Comparison of ENCODE assay signal across 8 cellular contexts in genomic region chr5:14675865-14676300, GRCh38. TPM values are rescaled to one million over a fixed set of nuclear protein-coding genes. Genes with fewer than 3 reads are reported as not detected.
DNase-seq lines count a peak whose midpoint lies in the region; ATAC-seq and TF ChIP-seq lines count a peak whose summit lies in the region.

No MANE protein-coding gene starts in this region.

- no peak for DNase-seq in CD8-positive, alpha-beta T cell
- no peak for DNase-seq in activated naive CD8-positive, alpha-beta T cell treated with anti-CD3 and anti-CD28 coated beads, Interleukin-2, amount 10 ng/mL, durations not matched to agents 7 days and 5 days
- DNase-seq in stomach: no peak
- DNase-seq in foreskin fibroblast: no peak
- DNase-seq in activated CD4-positive, alpha-beta T cell treated with anti-CD3 and anti-CD28 coated beads for 48 hours: no peak
- no peak for DNase-seq in RKO (ENCODE audit: low spot score)

- no peak for TF ChIP-seq EP300 in stomach (IDR thresholded peaks at IDR 0.05)

- no peak for TF ChIP-seq POLR2A in stomach (IDR thresholded peaks at IDR 0.05)

- H3K27ac ChIP-seq in CD8-positive, alpha-beta T cell (ENCODE audit: low read depth, low read length): peak overlapping the region; percentile 13
- peak overlapping the region in 3 of 5 donors; percentile 3 to 49 (median 29) for H3K27ac ChIP-seq in stomach

- H3K9me3 Mint-ChIP-seq in CD8-positive, alpha-beta T cell: no peaks in the 10 kb centered on the region
- H3K9me3 Mint-ChIP-seq in activated naive CD8-positive, alpha-beta T cell treated with anti-CD3 and anti-CD28 coated beads, Interleukin-2, amount 10 ng/mL, durations not matched to agents 7 days and 5 days: no peaks in the 10 kb centered on the region

- H3K27me3 Mint-ChIP-seq in CD8-positive, alpha-beta T cell (ENCODE audit: low read depth): no peaks in the 10 kb centered on the region
- H3K27me3 Mint-ChIP-seq in activated naive CD8-positive, alpha-beta T cell treated with anti-CD3 and anti-CD28 coated beads, Interleukin-2, amount 10 ng/mL, durations not matched to agents 7 days and 5 days: no peaks in the 10 kb centered on the region

- peak overlapping the region; percentile 63 for H3K4me3 Mint-ChIP-seq in CD8-positive, alpha-beta T cell
- H3K4me3 Mint-ChIP-seq in activated naive CD8-positive, alpha-beta T cell treated with anti-CD3 and anti-CD28 coated beads, Interleukin-2, amount 10 ng/mL, durations not matched to agents 7 days and 5 days: peak overlapping the region; percentile 71

- WGBS in stomach, 5 donors: 48 to 66% (median 57%) methylated on average over 6 of the region's 6 CpGs

- peaks cover 58% of the 10 kb centered on the region for H3K36me3 Mint-ChIP-seq in CD8-positive, alpha-beta T cell
- peaks cover 28% of the 10 kb centered on the region for H3K36me3 Mint-ChIP-seq in activated naive CD8-positive, alpha-beta T cell treated with anti-CD3 and anti-CD28 coated beads, Interleukin-2, amount 10 ng/mL, durations not matched to agents 7 days and 5 days

- POLR2A ChIA-PET in CD8-positive, alpha-beta T cell (lab: Charles Lee): interaction anchor here (0.5 to 1.1 kb wide), 3 partner anchors 9 to 299 kb away, joined by 3 read pairs; no protein-coding TSS in a partner anchor
- POLR2A ChIA-PET in activated naive CD8-positive, alpha-beta T cell treated with anti-CD3 and anti-CD28 coated beads, Interleukin-2, amount 10 ng/mL, durations not matched to agents 7 days and 5 days (lab: Charles Lee): no interaction called here

- peak overlapping the region; percentile 77 for H3K27ac Mint-ChIP-seq in CD8-positive, alpha-beta T cell
- peak overlapping the region; percentile 78 for H3K27ac Mint-ChIP-seq in activated naive CD8-positive, alpha-beta T cell treated with anti-CD3 and anti-CD28 coated beads, Interleukin-2, amount 10 ng/mL, durations not matched to agents 7 days and 5 days

- no peaks in the 10 kb centered on the region for H3K9me3 ChIP-seq in CD8-positive, alpha-beta T cell (ENCODE audit: low read length)
- no peaks in the 10 kb centered on the region for H3K9me3 ChIP-seq in stomach

- intact Hi-C loops in CD8-positive, alpha-beta T cell (cut with DNase I, micrococcal nuclease): loop anchor here in 1 of 2 experiments (1.0 kb wide), 1 partner anchor 10 kb away; no protein-coding TSS in a partner anchor
- intact Hi-C loops in stomach (cut with DNase I; ENCODE audit: low total_unique reads): no loop called here

- TF ChIP-seq CTCF in CD8-positive, alpha-beta T cell (IDR thresholded peaks at IDR 0.05): no peak
- TF ChIP-seq CTCF in stomach (IDR thresholded peaks at IDR 0.05): no peak
- no peak for TF ChIP-seq CTCF in foreskin fibroblast (IDR thresholded peaks at IDR 0.05; ENCODE audit: low read depth, low read length)

- no peaks in the 10 kb centered on the region for H3K27me3 ChIP-seq in CD8-positive, alpha-beta T cell (ENCODE audit: insufficient read depth, low read length)
- H3K27me3 ChIP-seq in stomach: no peaks in the 10 kb centered on the region

- ATAC-seq in CD8-positive, alpha-beta T cell: peak; percentile 55
- peak; percentile 42 for ATAC-seq in GM19467 (IDR thresholded peaks at IDR 0.05; ENCODE audit: unreplicated experiment)
- ATAC-seq in HG03469 (IDR thresholded peaks at IDR 0.05; ENCODE audit: unreplicated experiment): peak; percentile 33
- peak; percentile 44 for ATAC-seq in activated naive CD8-positive, alpha-beta T cell treated with anti-CD3 and anti-CD28 coated beads, Interleukin-2, amount 10 ng/mL, durations not matched to agents 7 days and 5 days (ENCODE audit: low read depth)

- CTCF ChIA-PET in CD8-positive, alpha-beta T cell (lab: Charles Lee): interaction anchor here (3.3 kb wide), 1 partner anchor 9 kb away, joined by 18 read pairs; no protein-coding TSS in a partner anchor

- peaks cover 48% of the 10 kb centered on the region for H3K4me1 ChIP-seq in CD8-positive, alpha-beta T cell (ENCODE audit: insufficient read depth, low read length)
- peaks cover 17 to 65% (median 36%) of the 10 kb centered on the region in 4 donors for H3K4me1 ChIP-seq in stomach

- H3K4me3 ChIP-seq in CD8-positive, alpha-beta T cell (ENCODE audit: low read depth, low read length): peak overlapping the region; percentile 6
- H3K4me3 ChIP-seq in stomach: no peak overlapping the region
- H3K4me3 ChIP-seq in foreskin fibroblast (ENCODE audit: low read depth in 1 of 2, low read length in 2 of 2): no peak overlapping the region

- peaks cover 68% of the 10 kb centered on the region for H3K4me1 Mint-ChIP-seq in CD8-positive, alpha-beta T cell (ENCODE audit: low read depth)
- peaks cover 67% of the 10 kb centered on the region for H3K4me1 Mint-ChIP-seq in activated naive CD8-positive, alpha-beta T cell treated with anti-CD3 and anti-CD28 coated beads, Interleukin-2, amount 10 ng/mL, durations not matched to agents 7 days and 5 days

- H3K36me3 ChIP-seq in CD8-positive, alpha-beta T cell (ENCODE audit: insufficient read depth, low read length): peaks cover 3% of the 10 kb centered on the region
- peaks cover 12 to 42% (median 26%) of the 10 kb centered on the region in 4 donors for H3K36me3 ChIP-seq in stomach

RNA-seq across cellular contexts. Expression of gene OTULIN, which starts 11.4 kb away (rescaled TPM):
- 100 to 1,000 TPM; 135 to 140 TPM for total RNA-seq in CD8-positive, alpha-beta T cell
- total RNA-seq in activated naive CD8-positive, alpha-beta T cell treated with anti-CD3 and anti-CD28 coated beads, Interleukin-2, amount 10 ng/mL, durations not matched to agents 7 days and 5 days: 10 to 100 TPM; 82.7 to 86.6 TPM
- 10 to 100 TPM in 4 of 5 donors, 1 to 10 TPM in 1; 7.0 to 47.2 (median 40.3) TPM for total RNA-seq in stomach
- polyA plus RNA-seq in stomach: 1 to 10 TPM; 2.5 to 8.7 (median 6.3) TPM
